Comparison of ENCODE assay signal across 18 cellular contexts in genomic region chr10:125727436-125727835, GRCh38. TPM values are rescaled to one million over a fixed set of nuclear protein-coding genes. Genes with fewer than 3 reads are reported as not detected.
DNase-seq lines count a peak whose midpoint lies in the region; ATAC-seq and TF ChIP-seq lines count a peak whose summit lies in the region.
"Had no signal": no experiment of that assay in that cellular context is flagged by ENCODE, and none has a peak within 500 bp of the region (broad histone marks: within the 10 kb centered on the region; RNA-seq: fewer than 3 reads in every experiment).

No MANE protein-coding gene starts in this region.

- ATAC-seq in left colon, result peak; percentile 96
- ATAC-seq in activated T-cell treated with anti-CD3 and anti-CD28 coated beads, Interleukin-2, amount 50 U/mL, for 72 hours (replicated peaks in 1 of 2), result no peak
- no peak for ATAC-seq in activated CD4-positive, CD25-positive, alpha-beta regulatory T cell treated with anti-CD3 and anti-CD28 coated beads, Interleukin-2, amount 50 U/mL, for 24 hours

- intact Hi-C loops in left colon (cut with DNase I, micrococcal nuclease), result no loop called here
- intact Hi-C loops in prostate gland (cut with DNase I), result no loop called here

- H3K4me1 ChIP-seq in prostate gland (replicated peaks), result peaks cover 11% of the 10 kb centered on the region
- H3K4me1 ChIP-seq: Caco-2, HAP-1 had no signal

- 19% methylated on average over 3 of the region's 3 CpGs for WGBS in prostate gland

- peaks cover 14% of the 10 kb centered on the region for H3K4me1 Mint-ChIP-seq in activated T-cell treated with anti-CD3 and anti-CD28 coated beads, Interleukin-2, amount 50 U/mL, for 72 hours (ENCODE audit: low read depth)

- no peaks in the 10 kb centered on the region for H3K9me3 ChIP-seq in prostate gland
- H3K9me3 ChIP-seq: Caco-2, HAP-1 had no signal

- no peak for TF ChIP-seq POLR2A in prostate gland (IDR thresholded peaks at IDR 0.05)

- H3K36me3 Mint-ChIP-seq in activated T-cell treated with anti-CD3 and anti-CD28 coated beads, Interleukin-2, amount 50 U/mL, for 72 hours (ENCODE audit: insufficient read depth in 2 of 2), result peaks cover 16 to 55% of the 10 kb centered on the region in 2 donors

- H3K27me3 Mint-ChIP-seq in activated T-cell treated with anti-CD3 and anti-CD28 coated beads, Interleukin-2, amount 50 U/mL, for 72 hours (ENCODE audit: low read depth), result no peaks in the 10 kb centered on the region
- H3K27me3 Mint-ChIP-seq: CD4-positive, alpha-beta memory T cell had no signal

- H3K27me3 ChIP-seq in prostate gland (replicated peaks; ENCODE audit: insufficient read depth) (no peaks in the 10 kb centered on the region), brain microvascular endothelial cell (replicated peaks) (no peaks in the 10 kb centered on the region)

- H3K4me3 ChIP-seq in LNCaP clone FGC (ENCODE audit: low read depth, low read length) (no peak overlapping the region), prostate gland (no peak overlapping the region), brain microvascular endothelial cell (ENCODE audit: low read depth, low read length) (no peak overlapping the region)
- H3K4me3 ChIP-seq: HAP-1 had no signal

- H3K27ac Mint-ChIP-seq in activated T-cell treated with anti-CD3 and anti-CD28 coated beads, Interleukin-2, amount 50 U/mL, for 72 hours, result no peak overlapping the region
- H3K27ac Mint-ChIP-seq: CD4-positive, alpha-beta memory T cell; HFFc6 had no signal

- H3K9me3 Mint-ChIP-seq in activated T-cell treated with anti-CD3 and anti-CD28 coated beads, Interleukin-2, amount 50 U/mL, for 72 hours, result no peaks in the 10 kb centered on the region
- H3K9me3 Mint-ChIP-seq: CD4-positive, alpha-beta memory T cell; HFFc6 had no signal

- TF ChIP-seq CTCF in LNCaP clone FGC (IDR thresholded peaks at IDR 0.05; ENCODE audit: control insufficient read depth, extremely low read depth, insufficient read depth), result peak; percentile 32; the same call in 1 of the 2 replicates
- TF ChIP-seq CTCF in VCaP (conservative IDR thresholded peaks at IDR 0.05), result no peak
- TF ChIP-seq CTCF in prostate gland (IDR thresholded peaks at IDR 0.05), result no peak
- TF ChIP-seq CTCF in brain microvascular endothelial cell (IDR thresholded peaks at IDR 0.05; ENCODE audit: low read depth, low read length, missing control alignments), result no peak

- H3K4me3 Mint-ChIP-seq in activated T-cell treated with anti-CD3 and anti-CD28 coated beads, Interleukin-2, amount 50 U/mL, for 72 hours, result no peak overlapping the region
- H3K4me3 Mint-ChIP-seq: CD4-positive, alpha-beta memory T cell; HFFc6 had no signal

- peak; percentile 87 for DNase-seq in LNCaP clone FGC (ENCODE audit: low read depth)
- DNase-seq in left colon, result peak in 1 of 2 donors; percentile 18
- peak; percentile 14 for DNase-seq in prostate gland (ENCODE audit: low spot score)
- no peak for DNase-seq in COR-L47 (lab: John Stamatoyannopoulos, UW)
- DNase-seq in activated T-cell treated with anti-CD3 and anti-CD28 coated beads, Interleukin-2, amount 50 U/mL, for 72 hours, result no peak
- no peak for DNase-seq in brain microvascular endothelial cell
- DNase-seq: C1 segment of cervical spinal cord; Caco-2; CD4-positive, alpha-beta memory T cell; DMS 273 treated with DMSO at 0.1 percent for 48 hours; DND-41; GOT3; HFFc6 had no signal

- peaks cover 7 to 13% of the 10 kb centered on the region in 2 donors for H3K36me3 ChIP-seq in prostate gland
- H3K36me3 ChIP-seq in brain microvascular endothelial cell (replicated peaks), result peaks cover 60% of the 10 kb centered on the region

- peak overlapping the region; percentile 88 for H3K27ac ChIP-seq in VCaP
- H3K27ac ChIP-seq in prostate gland, result peak overlapping the region; percentile 22 to 32
- H3K27ac ChIP-seq in brain microvascular endothelial cell, result no peak overlapping the region

- in situ Hi-C loops in brain microvascular endothelial cell (cut with HindIII; ENCODE audit: low pct_ligation_motif_present, low sequenced_read_pairs), result no loop called here

RNA-seq across cellular contexts. Expression of gene EDRF1, which starts 7.9 kb away (rescaled TPM):
- 10 to 100 TPM; 17.9 to 18.2 TPM for total RNA-seq in left colon
- total RNA-seq in prostate gland, result 10 to 100 TPM; 18.9 to 49.6 TPM
- total RNA-seq in activated T-cell treated with anti-CD3 and anti-CD28 coated beads, Interleukin-2, amount 50 U/mL, for 72 hours, result 10 to 100 TPM; 25.1 to 26.3 TPM

RNA-seq across cellular contexts. Expression of gene TEX36, which starts 44.5 kb away (rescaled TPM):
- total RNA-seq in left colon, result not detected
- not detected for total RNA-seq in prostate gland
- total RNA-seq in activated T-cell treated with anti-CD3 and anti-CD28 coated beads, Interleukin-2, amount 50 U/mL, for 72 hours, result not detected
- total RNA-seq: A172; Caco-2; CD4-positive, alpha-beta memory T cell; HFFc6 had no signal

RNA-seq across cellular contexts. Expression of gene MMP21, which starts 48.2 kb away (rescaled TPM):
- total RNA-seq in left colon, result not detected
- not detected for total RNA-seq in prostate gland
- total RNA-seq in activated T-cell treated with anti-CD3 and anti-CD28 coated beads, Interleukin-2, amount 50 U/mL, for 72 hours, result not detected
- total RNA-seq: A172, A673, Caco-2, HFFc6 had no signal

Comparison
In these comparisons a context has a peak if more than half of its experiments do, and no peak if none do; other contexts are left out.
1. DNase-seq: peak in LNCaP clone FGC (single experiment) and prostate gland (single experiment); none in COR-L47 (single experiment), activated T-cell treated with anti-CD3 and anti-CD28 coated beads, Interleukin-2, amount 50 U/mL, for 72 hours (0 of 2) and brain microvascular endothelial cell (single experiment).